ENCODE assay signal across 1 cellular context in genomic region chr12:26935636-26936378, GRCh38.
A peak's percentile ranks its signal among the peaks of the same experiment; 100 is the strongest.
TF ChIP-seq lines count a peak whose summit lies in the region.

No MANE protein-coding gene starts in this region.

TF ChIP-seq in GM12878, 131 proteins besides CTCF, POLR2A, EP300 and RAD21:
- TF ChIP-seq NRF1 (conservative IDR thresholded peaks at IDR 0.05; ENCODE audit: low read depth, low read length), result no peak
- TF ChIP-seq E2F4 (IDR thresholded peaks at IDR 0.05; ENCODE audit: low read depth, low read length), result no peak
- no peak for TF ChIP-seq ZBTB40 (IDR thresholded peaks at IDR 0.05; ENCODE audit: borderline replicate concordance)
- TF ChIP-seq PRDM15 (CRISPR knock-in tag; IDR thresholded peaks at IDR 0.05), result no peak
- peak; percentile 18; the same call in 1 of the 2 replicates for TF ChIP-seq RUNX3 (IDR thresholded peaks at IDR 0.05; ENCODE audit: low read length)
- no peak for TF ChIP-seq E2F8 (IDR thresholded peaks at IDR 0.05; ENCODE audit: low read depth, partially characterized antibody)
- no peak for TF ChIP-seq SIX5 (IDR thresholded peaks at IDR 0.05; ENCODE audit: low read depth, low read length, severe bottlenecking)
- 0 out of 2 replicates have a peak, but pooled peaks have one; percentile 14 for TF ChIP-seq SIN3A (IDR thresholded peaks at IDR 0.05; ENCODE audit: low read depth, low read length)
- no peak for TF ChIP-seq NR2C2 (IDR thresholded peaks at IDR 0.05; ENCODE audit: borderline replicate concordance, control insufficient read depth, insufficient read length, low read depth)
